ENCODE assay signal across 22 cellular contexts in genomic region chr4:66071911-66072310, GRCh38.
"Had no signal": no experiment of that assay in that cellular context is flagged by ENCODE, and none has a peak within 500 bp of the region (broad histone marks: within the 10 kb centered on the region; RNA-seq: fewer than 3 reads in every experiment).

No MANE protein-coding gene starts in this region.

- H3K27me3 ChIP-seq: MG63, SJSA1 had no signal

- H3K4me1 ChIP-seq: SJSA1 had no signal

- H3K9me3 ChIP-seq: MG63, SJSA1 had no signal

- H3K36me3 ChIP-seq: MG63, SJSA1 had no signal

- FAIRE-seq: RCC 7860 had no signal

- DNase-seq: IMR-90, Karpas-422, KG1, MG63, NCI-H1092, NCI-H1105 treated with DMSO at 0.1 percent for 48 hours, NCI-H1417 treated with DMSO at 0.1 percent for 48 hours, NCI-H146, NCI-H1694 treated with DMSO at 0.1 percent for 48 hours, NCI-H1930, NCI-H2081, NCI-H2107, NCI-H2227 treated with DMSO at 0.1 percent for 48 hours, NCI-H524 treated with DMSO at 0.1 percent for 48 hours, NCI-H69, NCI-H774, Right ventricle myocardium superior, RPMI8226, SIG-M5 had no signal

- H3K4me3 ChIP-seq: MG63, SJSA1, SK-N-MC had no signal

- H3K27ac ChIP-seq: SJSA1, SK-N-MC had no signal
